ENCODE assay signal across 8 cellular contexts in genomic region chr1:7808253-7808844, GRCh38. TPM values are rescaled to one million over a fixed set of nuclear protein-coding genes. Genes with fewer than 3 reads are reported as not detected.
DNase-seq lines count a peak whose midpoint lies in the region; ATAC-seq and TF ChIP-seq lines count a peak whose summit lies in the region.

No MANE protein-coding gene starts in this region.

- H3K4me3 ChIP-seq in cardiac muscle cell, result no peak overlapping the region
- no peak overlapping the region for H3K4me3 ChIP-seq in right cardiac atrium (ENCODE audit: low read length)
- H3K4me3 ChIP-seq in dorsolateral prefrontal cortex, result no peak overlapping the region
- H3K4me3 ChIP-seq in prostate gland, result no peak overlapping the region

- intact Hi-C loops in right cardiac atrium (cut with DNase I), result loop anchor here in 1 of 4 donors (10.0 kb wide), 1 partner anchor 96 kb away; no protein-coding TSS in a partner anchor
- intact Hi-C loops in dorsolateral prefrontal cortex (cut with DNase I), result no loop called here
- intact Hi-C loops in prostate gland (cut with DNase I), result no loop called here

- TF ChIP-seq CTCF in cardiac muscle cell (IDR thresholded peaks at IDR 0.05; ENCODE audit: low read depth, low read length), result peak; percentile 61
- peak in 54 of 56 donors; percentile 24 to 64 (median 47) for TF ChIP-seq CTCF in dorsolateral prefrontal cortex (IDR thresholded peaks at IDR 0.05 in 54 of 56, conservative IDR thresholded peaks at IDR 0.05 in 2 of 56; ENCODE audit: low read depth in 1 of 56, partially characterized antibody in 56 of 56)
- TF ChIP-seq CTCF in prostate gland (IDR thresholded peaks at IDR 0.05), result peak in 3 of 4 experiments; percentile 45 to 63 (median 46)

- 31% methylated on average over 1 of the region's 1 CpG for WGBS in right cardiac atrium
- WGBS in prostate gland, result 11% methylated on average over 1 of the region's 1 CpG

- H3K36me3 ChIP-seq in cardiac muscle cell (peaks cover 12% of the 10 kb centered on the region), prostate gland (no peaks in the 10 kb centered on the region)

- DNase-seq in cardiac muscle cell (ENCODE audit: low read depth in 1 of 2, low spot score in 1 of 2) (peak; percentile 6 to 70), right cardiac atrium (no peak), NCI-H460 (ENCODE audit: extremely low read depth, low read depth) (peak; percentile 9), dorsolateral prefrontal cortex (no peak), prostate gland (ENCODE audit: low spot score) (no peak), putamen (ENCODE audit: low spot score) (no peak), nucleus accumbens (lab: John Stamatoyannopoulos, UW) (no peak)

- H3K4me1 ChIP-seq in cardiac muscle cell (ENCODE audit: low read depth), result no peaks in the 10 kb centered on the region
- H3K4me1 ChIP-seq in right cardiac atrium (ENCODE audit: control insufficient read depth, insufficient read depth, low read length), result no peaks in the 10 kb centered on the region
- no peaks in the 10 kb centered on the region for H3K4me1 ChIP-seq in prostate gland (replicated peaks)

- H3K9me3 ChIP-seq in cardiac muscle cell (ENCODE audit: low read depth) (no peaks in the 10 kb centered on the region), right cardiac atrium (ENCODE audit: control insufficient read depth, low read length) (no peaks in the 10 kb centered on the region), prostate gland (no peaks in the 10 kb centered on the region)

- H3K27ac ChIP-seq in cardiac muscle cell (no peak overlapping the region), right cardiac atrium (ENCODE audit: low read length) (no peak overlapping the region), dorsolateral prefrontal cortex (peak overlapping the region in 9 of 59 donors; percentile 2 to 54 (median 29)), prostate gland (no peak overlapping the region)

- ATAC-seq in right cardiac atrium, result no peak
- no peak for ATAC-seq in HG02763 (IDR thresholded peaks at IDR 0.05; ENCODE audit: unreplicated experiment)

- TF ChIP-seq POLR2A in prostate gland (IDR thresholded peaks at IDR 0.05), result no peak

- H3K27me3 ChIP-seq in cardiac muscle cell (no peaks in the 10 kb centered on the region), right cardiac atrium (ENCODE audit: control insufficient read depth, insufficient read depth) (no peaks in the 10 kb centered on the region), dorsolateral prefrontal cortex (no peaks in the 10 kb centered on the region), prostate gland (replicated peaks; ENCODE audit: insufficient read depth) (no peaks in the 10 kb centered on the region)

RNA-seq across cellular contexts. Expression of gene PER3, which starts 24.3 kb away (rescaled TPM):
- total RNA-seq in cardiac muscle cell, result 1.9 and 13.2 TPM in 2 replicates
- polyA plus RNA-seq in cardiac muscle cell, result 2.9 and 12.9 TPM in 2 replicates
- total RNA-seq in right cardiac atrium, result 10 to 100 TPM; 15.1 to 28.2 (median 24.6) TPM
- polyA plus RNA-seq in right cardiac atrium, result 11.5 TPM
- 0.92 TPM in 2 replicates for total RNA-seq in NCI-H460 (2014; rRNA removed; shearing (Covaris generic))
- polyA plus RNA-seq in NCI-H460 (2014; cell fraction: nucleus; rRNA removed), result 2.2 and 4.5 TPM in 2 replicates
- total RNA-seq in dorsolateral prefrontal cortex, result 10 to 100 TPM; 31.2 to 79.2 (median 50.5) TPM
- 10 to 100 TPM; 12.0 to 20.6 TPM for total RNA-seq in prostate gland

RNA-seq across cellular contexts. Expression of gene VAMP3, which starts 37.3 kb away (rescaled TPM):
- total RNA-seq in cardiac muscle cell (45.6 and 51.2 TPM in 2 replicates), right cardiac atrium (10 to 100 TPM; 76.6 to 90.4 (median 83.8) TPM), dorsolateral prefrontal cortex (100 to 1,000 TPM in 29 of 120 experiments, 10 to 100 TPM in 91; 51.7 to 189 (median 84.7) TPM), prostate gland (10 to 100 TPM; 85.2 to 95.1 TPM)
- polyA plus RNA-seq in cardiac muscle cell (68.4 and 88.3 TPM in 2 replicates), right cardiac atrium (61.3 TPM)
- 56.9 and 59.0 TPM in 2 replicates for total RNA-seq in NCI-H460 (2014; rRNA removed; shearing (Covaris generic))
- polyA plus RNA-seq in NCI-H460 (2014; cell fraction: nucleus; rRNA removed), result 25.4 and 32.0 TPM in 2 replicates

RNA-seq across cellular contexts. Expression of gene UTS2, which starts 44.5 kb away (rescaled TPM):
- total RNA-seq in cardiac muscle cell (not detected in 2 replicates), right cardiac atrium (not detected), dorsolateral prefrontal cortex (1 to 10 TPM in 1 of 120 experiments, not detected in 119; 1.7 TPM), prostate gland (not detected)
- polyA plus RNA-seq in cardiac muscle cell (not detected in 2 replicates), right cardiac atrium (0.05 TPM)
- total RNA-seq in NCI-H460 (2014; rRNA removed; shearing (Covaris generic)), result not detected in 2 replicates
- not detected in 2 replicates for polyA plus RNA-seq in NCI-H460 (2014; cell fraction: nucleus; rRNA removed)

Comparison
In these comparisons a context has a peak if more than half of its experiments do, and no peak if none do; other contexts are left out.
1. DNase-seq: peak in cardiac muscle cell (2 of 2) and NCI-H460 (single experiment); none in right cardiac atrium (0 of 3), dorsolateral prefrontal cortex (0 of 10), prostate gland (single experiment), putamen (single experiment) and nucleus accumbens (0 of 56).
2. Peak in every context shown above with its lines, with median percentiles within 50 percentile points of each other: CTCF ChIP-seq.